ENCODE assay signal across 10 cellular contexts in genomic region chr15:25793354-25794050, GRCh38.
DNase-seq lines count a peak whose midpoint lies in the region; ATAC-seq lines count a peak whose summit lies in the region.
"Had no signal": no experiment of that assay in that cellular context is flagged by ENCODE, and none has a peak within 500 bp of the region (broad histone marks: within the 10 kb centered on the region; RNA-seq: fewer than 3 reads in every experiment).

No MANE protein-coding gene starts in this region.

- ATAC-seq in GM18861 (IDR thresholded peaks at IDR 0.05; ENCODE audit: unreplicated experiment) (peak; percentile 90), GM21723 (IDR thresholded peaks at IDR 0.05; ENCODE audit: unreplicated experiment) (peak; percentile 93), HG03558 (IDR thresholded peaks at IDR 0.05; ENCODE audit: extremely low read depth, unreplicated experiment) (peak; percentile 82)
- ATAC-seq: Panc1 had no signal

- peak; percentile 62 for DNase-seq in germinal center (ENCODE audit: low spot score)
- DNase-seq in NCI-H1694 treated with DMSO at 0.1 percent for 48 hours (lab: John Stamatoyannopoulos, UW) = no peak
- no peak for DNase-seq in SW480 (ENCODE audit: low spot score)
- no peak for DNase-seq in NCI-H2081 (lab: John Stamatoyannopoulos, UW)
- DNase-seq in GOT3 (lab: John Stamatoyannopoulos, UW) = no peak
- DNase-seq: activated gamma-delta T cell had no signal
